ENCODE assay signal across 24 cellular contexts in genomic region chr2:58607479-58607878, GRCh38.
DNase-seq lines count a peak whose midpoint lies in the region; ATAC-seq, FAIRE-seq and TF ChIP-seq lines count a peak whose summit lies in the region.
"Had no signal": no experiment of that assay in that cellular context is flagged by ENCODE, and none has a peak within 500 bp of the region (broad histone marks: within the 10 kb centered on the region; RNA-seq: fewer than 3 reads in every experiment).

No MANE protein-coding gene starts in this region.

- H2AK5ac ChIP-seq in mesendoderm (ENCODE audit: low read length) = no peak overlapping the region

- no TSS peak for BruUV-seq in K562 (replicated peaks; lab: Mats Ljungman, UMichigan)

- H3K79me2 ChIP-seq in GM23248 (ENCODE audit: insufficient read depth) = no peaks in the 10 kb centered on the region
- H3K79me2 ChIP-seq in K562 (ENCODE audit: control insufficient read depth, insufficient read depth, low read length) = no peaks in the 10 kb centered on the region
- no peaks in the 10 kb centered on the region for H3K79me2 ChIP-seq in mesendoderm (ENCODE audit: control insufficient read depth, insufficient read depth, low read length)

- POLR2A ChIA-PET in K562 (lab: Yijun Ruan, JAX) = interaction anchor here (0.6 to 1.2 kb wide), 2 partner anchors 18 to 124 kb away, joined by 3 to 6 read pairs; no protein-coding TSS in a partner anchor

- H4K20me1 ChIP-seq in GM23248 (ENCODE audit: insufficient read depth) (no peaks in the 10 kb centered on the region), K562 (replicated peaks; ENCODE audit: control insufficient read depth, insufficient read depth, low read length) (no peaks in the 10 kb centered on the region)
- H4K20me1 ChIP-seq: BLaER1 treated with 17β-estradiol and CSF1 and Interleukin-3, amounts not matched to agents 10 nM and 100 nM had no signal

- no peak for TF ChIP-seq RAD21 in K562 (CRISPR knock-in tag; conservative IDR thresholded peaks at IDR 0.05 in 1 of 2, IDR thresholded peaks at IDR 0.05 in 1 of 2)

- no peak for TF ChIP-seq EP300 in K562 (IDR thresholded peaks at IDR 0.05; ENCODE audit: low read length)

- ATAC-seq in K562 = no peak
- ATAC-seq: CD8-positive, alpha-beta T cell had no signal

- peak overlapping the region; percentile 39 for H4K8ac ChIP-seq in mesendoderm (ENCODE audit: low read depth, low read length)

- peaks cover 22% of the 10 kb centered on the region for H3F3A ChIP-seq in GM23248 (ENCODE audit: insufficient read depth)

- DNase-seq in GM23248 (peak; percentile 27), K562 (ENCODE audit: extremely low read depth in 1 of 4, low spot score in 3 of 4) (no peak), epithelial cell of prostate (ENCODE audit: low read depth, low spot score) (no peak), mesendoderm (no peak), erythroblast (lab: John Stamatoyannopoulos, UW) (no peak), AG08395 (ENCODE audit: low spot score) (no peak), NCI-H2081 (lab: John Stamatoyannopoulos, UW) (no peak), NCI-H2196 treated with DMSO at 0.1 percent for 48 hours (lab: John Stamatoyannopoulos, UW; ENCODE audit: unreplicated experiment) (no peak)
- DNase-seq: 8988T; ACHN; AML-193; CD4-positive, alpha-beta T cell; CD8-positive, alpha-beta T cell; COR-L47; DMS 273 treated with DMSO at 0.1 percent for 48 hours; DMS153; DMS79; DND-41; GF-D8 had no signal

- H4K5ac ChIP-seq in mesendoderm (ENCODE audit: low read length) = no peak overlapping the region

- no peaks in the 10 kb centered on the region for H3K27me3 ChIP-seq in GM23248 (replicated peaks; ENCODE audit: insufficient read depth)
- H3K27me3 ChIP-seq in K562 (ENCODE audit: control insufficient read depth in 2 of 2, insufficient read depth in 2 of 2, low read length in 2 of 2) = no peaks in the 10 kb centered on the region
- H3K27me3 ChIP-seq in mesendoderm (ENCODE audit: insufficient read depth, low read length, poor library complexity) = no peaks in the 10 kb centered on the region
- H3K27me3 ChIP-seq: BLaER1 treated with 17β-estradiol and CSF1 and Interleukin-3, amounts not matched to agents 10 nM and 100 nM had no signal

- no peak overlapping the region for H3K4me2 ChIP-seq in GM23248 (ENCODE audit: unreplicated experiment)
- no peak overlapping the region for H3K4me2 ChIP-seq in K562 (ENCODE audit: insufficient read depth, low read length)
- H3K4me2 ChIP-seq in mesendoderm (ENCODE audit: low read length) = no peak overlapping the region
- H3K4me2 ChIP-seq: BLaER1 treated with 17β-estradiol and CSF1 and Interleukin-3, amounts not matched to agents 10 nM and 100 nM had no signal

- H3K79me1 ChIP-seq in mesendoderm (ENCODE audit: low read length) = no peaks in the 10 kb centered on the region

- H3K9me3 ChIP-seq in GM23248 (ENCODE audit: low read depth) = no peaks in the 10 kb centered on the region
- H3K9me3 ChIP-seq in K562 (replicated peaks; ENCODE audit: control insufficient read depth, insufficient read depth, low read depth, low read length) = no peaks in the 10 kb centered on the region
- H3K9me3 ChIP-seq: BLaER1 treated with 17β-estradiol and CSF1 and Interleukin-3, amounts not matched to agents 10 nM and 100 nM had no signal

- no peak overlapping the region for H2BK5ac ChIP-seq in mesendoderm (ENCODE audit: low read length)

- CTCF ChIA-PET in K562 (lab: Yijun Ruan, JAX; ENCODE audit: low intra/inter-chr PET ratio) = no interaction called here

- TF ChIP-seq CTCF in K562 (IDR thresholded peaks at IDR 0.05 in 2 of 3, conservative IDR thresholded peaks at IDR 0.05 in 1 of 3; ENCODE audit: insufficient read depth in 2 of 3, low read depth in 1 of 3, low read length in 3 of 3) = no peak

- WGBS in GM23248 (ENCODE audit: low coverage in 1 of 2, low lambda C conversion rate in 2 of 2, missing lambda C conversion rate in 2 of 2), 2 experiments = 51 to 65% methylated on average over 2 of the region's 2 CpGs
- 58% methylated on average over 2 of the region's 2 CpGs for WGBS in K562 (ENCODE audit: insufficient coverage, low coverage, missing lambda C conversion rate)
- no CpG with 5 or more reads among the region's 2 CpGs for WGBS in mesendoderm (ENCODE audit: extremely low coverage, insufficient coverage, low lambda C conversion rate)

- H3K18ac ChIP-seq in mesendoderm (ENCODE audit: low read length) = peak overlapping the region; percentile 60

- no peak overlapping the region for H3K4ac ChIP-seq in mesendoderm (ENCODE audit: low read depth, low read length)

- H3K36me3 ChIP-seq in GM23248 (ENCODE audit: low read depth) (no peaks in the 10 kb centered on the region), K562 (ENCODE audit: control insufficient read depth, insufficient read depth, low read length) (no peaks in the 10 kb centered on the region), mesendoderm (ENCODE audit: control insufficient read depth, insufficient read depth, low read length) (no peaks in the 10 kb centered on the region)
- H3K36me3 ChIP-seq: BLaER1 treated with 17β-estradiol and CSF1 and Interleukin-3, amounts not matched to agents 10 nM and 100 nM had no signal

- H2BK120ac ChIP-seq in mesendoderm (ENCODE audit: low read depth, low read length) = no peak overlapping the region

- H3K56ac ChIP-seq in mesendoderm (ENCODE audit: low read length) = no peak overlapping the region

- H2AFZ ChIP-seq in GM23248 (0 out of 2 replicates have a peak overlapping the region, but pooled peaks have one; percentile 9), K562 (ENCODE audit: low read depth, low read length) (no peak overlapping the region)

- peak; percentile 48 for FAIRE-seq in K562 (lab: Jason Lieb, UNC)
- FAIRE-seq: A204.1, GM12891, GM19239 had no signal

- intact Hi-C loops in K562 (cut with micrococcal nuclease) = loop anchor here (5.0 kb wide), 1 partner anchor 60 kb away; no protein-coding TSS in a partner anchor

- in situ Hi-C loops in GM23248 (cut with MboI) (no loop called here), K562 (cut with MboI) (no loop called here)

- H3K9me1 ChIP-seq in K562 (ENCODE audit: control insufficient read depth, insufficient read depth, low read length) = no peaks in the 10 kb centered on the region

- H3K23ac ChIP-seq in mesendoderm (ENCODE audit: low read length) = no peak overlapping the region

- no peak overlapping the region for H3K9ac ChIP-seq in GM23248
- no peak overlapping the region for H3K9ac ChIP-seq in K562 (ENCODE audit: insufficient read depth in 1 of 2, low read depth in 2 of 2, low read length in 2 of 2)
- no peak overlapping the region for H3K9ac ChIP-seq in mesendoderm (ENCODE audit: low read length)
- H3K9ac ChIP-seq: BLaER1 treated with 17β-estradiol and CSF1 and Interleukin-3, amounts not matched to agents 10 nM and 100 nM had no signal

- H3K4me3 ChIP-seq in GM23248 = no peak overlapping the region
- H3K4me3 ChIP-seq in K562 = no peak overlapping the region
- no peak overlapping the region for H3K4me3 ChIP-seq in mesendoderm (ENCODE audit: low read length)
- H3K4me3 ChIP-seq: BLaER1 treated with 17β-estradiol and CSF1 and Interleukin-3, amounts not matched to agents 10 nM and 100 nM had no signal

- H3K4me1 ChIP-seq in GM23248 (ENCODE audit: insufficient read depth) (peaks cover 40% of the 10 kb centered on the region), K562 (replicated peaks in 1 of 2; ENCODE audit: control insufficient read depth in 2 of 2, insufficient read depth in 2 of 2, low read length in 2 of 2) (no peaks in the 10 kb centered on the region; a peak in 1 of 5 replicates), mesendoderm (ENCODE audit: control insufficient read depth, low read depth, low read length) (no peaks in the 10 kb centered on the region)

- no peak for TF ChIP-seq POLR2A in K562 (conservative IDR thresholded peaks at IDR 0.05)
- TF ChIP-seq POLR2A in erythroblast (IDR thresholded peaks at IDR 0.05; ENCODE audit: low read length) = no peak

- 0 out of 2 replicates have a peak, but pooled peaks cover 3% of the 10 kb centered on the region for H3K9me2 ChIP-seq in GM23248 (ENCODE audit: insufficient read depth)

- no peak overlapping the region for H3K27ac ChIP-seq in GM23248
- H3K27ac ChIP-seq in K562 (ENCODE audit: extremely low read depth, low read depth, low read length) = no peak overlapping the region
- peak overlapping the region; percentile 4 for H3K27ac ChIP-seq in epithelial cell of prostate
- no peak overlapping the region for H3K27ac ChIP-seq in mesendoderm (ENCODE audit: low read depth, low read length)
- H3K27ac ChIP-seq: BLaER1 treated with 17β-estradiol and CSF1 and Interleukin-3, amounts not matched to agents 10 nM and 100 nM; C4-2B had no signal

- H2BK15ac ChIP-seq in mesendoderm (replicated peaks; ENCODE audit: low read depth) = no peak overlapping the region

TF ChIP-seq in K562, 482 proteins besides CTCF, POLR2A, EP300 and RAD21 (continues in another document):
- TF ChIP-seq HDAC8 (tag; IDR thresholded peaks at IDR 0.05) (0 out of 2 replicates have a peak, but pooled peaks have one; percentile 80), ZNF175 (CRISPR knock-in tag; IDR thresholded peaks at IDR 0.05; ENCODE audit: low read depth) (peak; percentile 48; the same call in 1 of the 2 replicates), ETV1 (tag; conservative IDR thresholded peaks at IDR 0.05; ENCODE audit: low read depth) (0 out of 2 replicates have a peak, but pooled peaks have one; percentile 37), ARHGAP35 (IDR thresholded peaks at IDR 0.05; ENCODE audit: partially characterized antibody) (no peak), ZNF311 (CRISPR knock-in tag; IDR thresholded peaks at IDR 0.05) (no peak), CHD4 (IDR thresholded peaks at IDR 0.05; ENCODE audit: insufficient read depth, insufficient replicate concordance, low read depth, low read length, poor library complexity, severe bottlenecking) (no peak), BCL6 (CRISPR knock-in tag; IDR thresholded peaks at IDR 0.05) (no peak), MNT (conservative IDR thresholded peaks at IDR 0.05) (no peak), PTRF (tag; IDR thresholded peaks at IDR 0.05) (0 out of 2 replicates have a peak, but pooled peaks have one; percentile 58), PTTG1 (tag; IDR thresholded peaks at IDR 0.05; ENCODE audit: low read depth) (peak; percentile 78), NR2C1 (IDR thresholded peaks at IDR 0.05) (no peak), NR2C1 (tag; IDR thresholded peaks at IDR 0.05) (peak; percentile 61; the same call in 1 of the 2 replicates), ZNF717 (CRISPR knock-in tag; IDR thresholded peaks at IDR 0.05) (no peak)
